Comparison of ENCODE assay signal across 22 cellular contexts in genomic region chr20:37364927-37365272, GRCh38. TPM values are rescaled to one million over a fixed set of nuclear protein-coding genes. Genes with fewer than 3 reads are reported as not detected.
DNase-seq lines count a peak whose midpoint lies in the region; ATAC-seq, FAIRE-seq and TF ChIP-seq lines count a peak whose summit lies in the region.
"Had no signal": no experiment of that assay in that cellular context is flagged by ENCODE, and none has a peak within 500 bp of the region (broad histone marks: within the 10 kb centered on the region; RNA-seq: fewer than 3 reads in every experiment).

No MANE protein-coding gene starts in this region.

- H3F3A ChIP-seq in PC-3 (ENCODE audit: low read length, unreplicated experiment): no peaks in the 10 kb centered on the region

- 96% methylated on average over 3 of the region's 3 CpGs for WGBS in HepG2 (ENCODE audit: low lambda C conversion rate)

- peaks cover 32% of the 10 kb centered on the region for H3K36me3 Mint-ChIP-seq in type B pancreatic cell
- H3K36me3 Mint-ChIP-seq: activated naive CD8-positive, alpha-beta T cell treated with anti-CD3 and anti-CD28 coated beads for 36 hours; natural killer cell had no signal

- H2AFZ ChIP-seq in PC-3 (ENCODE audit: low read length) (no peak overlapping the region), HepG2 (ENCODE audit: low read length) (no peak overlapping the region)

- H3K9me2 ChIP-seq in PC-3 (replicated peaks; ENCODE audit: low read length): no peaks in the 10 kb centered on the region

- TF ChIP-seq CTCF in PC-3 (conservative IDR thresholded peaks at IDR 0.05; ENCODE audit: low read depth, low read length) (no peak), HepG2 (CRISPR knock-in tag; IDR thresholded peaks at IDR 0.05) (peak; percentile 21), type B pancreatic cell (conservative IDR thresholded peaks at IDR 0.05) (no peak)

- H3K27me3 ChIP-seq in PC-3 (ENCODE audit: low read length): no peaks in the 10 kb centered on the region
- H3K27me3 ChIP-seq in HepG2 (ENCODE audit: control insufficient read depth in 1 of 2, insufficient read depth in 2 of 2, low read length in 2 of 2): no peaks in the 10 kb centered on the region
- H3K27me3 ChIP-seq: body of pancreas, dorsolateral prefrontal cortex, Peyer's patch, tibial nerve had no signal

- no peak for TF ChIP-seq POLR2A in HepG2 (IDR thresholded peaks at IDR 0.05; ENCODE audit: insufficient read depth in 1 of 2, low read depth in 2 of 2, low read length in 2 of 2)

- H3K27ac ChIP-seq in PC-3 (ENCODE audit: low read length) (no peak overlapping the region), HepG2 (ENCODE audit: extremely low read length, insufficient read depth, low read length) (no peak overlapping the region)
- H3K27ac ChIP-seq: body of pancreas, Peyer's patch, tibial nerve had no signal

- H3K4me1 Mint-ChIP-seq in type B pancreatic cell (ENCODE audit: unreplicated experiment): peaks cover 6% of the 10 kb centered on the region
- H3K4me1 Mint-ChIP-seq: activated naive CD8-positive, alpha-beta T cell treated with anti-CD3 and anti-CD28 coated beads for 36 hours had no signal

- H3K4me3 ChIP-seq in PC-3 (ENCODE audit: low read length) (no peak overlapping the region), HepG2 (replicated peaks in 1 of 3; ENCODE audit: insufficient read depth in 1 of 3, low read depth in 2 of 3, low read length in 3 of 3) (no peak overlapping the region)
- H3K4me3 ChIP-seq: body of pancreas, dorsolateral prefrontal cortex, lung, Peyer's patch, tibial nerve had no signal

- intact Hi-C loops in PC-3 (cut with micrococcal nuclease) (no loop called here), HepG2 (cut with micrococcal nuclease; ENCODE audit: unreplicated experiment) (no loop called here), Right ventricle myocardium superior (cut with DNase I) (no loop called here)

- CTCF ChIA-PET in PC-3 (lab: Charles Lee) (no interaction called here), HepG2 (lab: Yijun Ruan, JAX; ENCODE audit: low intra/inter-chr PET ratio, low total read pairs) (interaction anchor here (1.8 kb wide), 1 partner anchor 20 kb away, joined by 4 read pairs; no protein-coding TSS in a partner anchor)

- no peak overlapping the region for H3K4me3 Mint-ChIP-seq in type B pancreatic cell
- H3K4me3 Mint-ChIP-seq: activated CD4-positive, alpha-beta memory T cell treated with anti-CD3 and anti-CD28 coated beads, Interleukin-2, amount 10 ng/mL, durations not matched to agents 7 days and 5 days; activated naive CD8-positive, alpha-beta T cell treated with anti-CD3 and anti-CD28 coated beads for 36 hours; activated T-cell treated with anti-CD3 and anti-CD28 coated beads, Interleukin-2, amount 50 U/mL, for 4 hours; natural killer cell had no signal

- H3K27me3 Mint-ChIP-seq in type B pancreatic cell: no peaks in the 10 kb centered on the region
- H3K27me3 Mint-ChIP-seq: activated CD4-positive, alpha-beta memory T cell treated with anti-CD3 and anti-CD28 coated beads, Interleukin-2, amount 10 ng/mL, durations not matched to agents 7 days and 5 days; activated naive CD8-positive, alpha-beta T cell treated with anti-CD3 and anti-CD28 coated beads for 36 hours had no signal

- H3K9ac ChIP-seq in PC-3 (ENCODE audit: low read length) (no peak overlapping the region), HepG2 (ENCODE audit: insufficient read depth, low read depth, low read length) (no peak overlapping the region)

- ATAC-seq in PC-3 (0 out of 2 replicates have a peak, but pooled peaks have one; percentile 22), HepG2 (peak; percentile 61), Right ventricle myocardium superior (ENCODE audit: poor library complexity) (no peak)
- ATAC-seq: activated T-cell treated with anti-CD3 and anti-CD28 coated beads, Interleukin-2, amount 50 U/mL, for 4 hours; body of pancreas; natural killer cell had no signal

- no peaks in the 10 kb centered on the region for H3K9me3 Mint-ChIP-seq in type B pancreatic cell
- H3K9me3 Mint-ChIP-seq: activated CD4-positive, alpha-beta memory T cell treated with anti-CD3 and anti-CD28 coated beads, Interleukin-2, amount 10 ng/mL, durations not matched to agents 7 days and 5 days; activated T-cell treated with anti-CD3 and anti-CD28 coated beads, Interleukin-2, amount 50 U/mL, for 4 hours; natural killer cell had no signal

- H3K36me3 ChIP-seq in PC-3 (ENCODE audit: low read depth, low read length) (peaks cover 10% of the 10 kb centered on the region), HepG2 (replicated peaks in 1 of 2; ENCODE audit: control insufficient read depth in 1 of 2, insufficient read depth in 2 of 2, low read length in 2 of 2) (peaks cover 33 to 75% of the 10 kb centered on the region in 2 experiments)

- no peak overlapping the region for H3K4me2 ChIP-seq in PC-3 (ENCODE audit: low read length)
- H3K4me2 ChIP-seq in HepG2 (ENCODE audit: low read depth, low read length): no peak overlapping the region

- H3K9me3 ChIP-seq in PC-3 (ENCODE audit: low read length) (no peaks in the 10 kb centered on the region), HepG2 (ENCODE audit: low read length) (no peaks in the 10 kb centered on the region)
- H3K9me3 ChIP-seq: body of pancreas, Peyer's patch, tibial nerve had no signal

- H3K79me2 ChIP-seq in PC-3 (ENCODE audit: low read length): peaks cover 61% of the 10 kb centered on the region
- peaks cover 43% of the 10 kb centered on the region for H3K79me2 ChIP-seq in HepG2 (ENCODE audit: insufficient read depth, low read length)

- no peak for TF ChIP-seq RAD21 in HepG2 (CRISPR knock-in tag; IDR thresholded peaks at IDR 0.05)

- no peak for FAIRE-seq in HepG2 (lab: Jason Lieb, UNC)
- FAIRE-seq in frontal cortex (lab: Jason Lieb, UNC): no peak

- H3K4me1 ChIP-seq in PC-3 (ENCODE audit: insufficient read depth, low read length) (0 out of 2 replicates have a peak, but pooled peaks cover under 1% of the 10 kb centered on the region), HepG2 (ENCODE audit: insufficient read depth, low read length) (no peaks in the 10 kb centered on the region)
- H3K4me1 ChIP-seq: body of pancreas, Peyer's patch had no signal

- H3K27ac Mint-ChIP-seq in type B pancreatic cell: peak overlapping the region; percentile 40
- H3K27ac Mint-ChIP-seq: activated CD4-positive, alpha-beta memory T cell treated with anti-CD3 and anti-CD28 coated beads, Interleukin-2, amount 10 ng/mL, durations not matched to agents 7 days and 5 days; activated naive CD8-positive, alpha-beta T cell treated with anti-CD3 and anti-CD28 coated beads for 36 hours; natural killer cell had no signal

- H4K20me1 ChIP-seq in PC-3 (ENCODE audit: low read length) (peaks cover 7% of the 10 kb centered on the region; the same call in 1 of the 2 replicates), HepG2 (ENCODE audit: insufficient read depth, low read length) (peaks cover 51% of the 10 kb centered on the region)

- POLR2A ChIA-PET in PC-3 (lab: Charles Lee; ENCODE audit: unreplicated experiment): no interaction called here
- POLR2A ChIA-PET in HepG2 (lab: Yijun Ruan, JAX): interaction anchor here (1.2 kb wide), 1 partner anchor 76 kb away, joined by 3 read pairs; the partner anchor contains the start of gene MANBAL

- DNase-seq in NCI-H82 (lab: John Stamatoyannopoulos, UW): peak; percentile 49
- no peak for DNase-seq in NCI-H82 treated with DMSO at 0.1 percent for 48 hours (lab: John Stamatoyannopoulos, UW; ENCODE audit: unreplicated experiment)
- DNase-seq in PC-3: no peak
- no peak for DNase-seq in HepG2 (ENCODE audit: low spot score)
- no peak for DNase-seq in type B pancreatic cell (ENCODE audit: extremely low spot score, unreplicated experiment)
- DNase-seq in frontal cortex (ENCODE audit: low spot score in 2 of 2): no peak
- no peak for DNase-seq in Right ventricle myocardium superior
- DNase-seq in stimulated activated CD4-positive, alpha-beta T cell treated with anti-CD3 and anti-CD28 coated beads, Interleukin-15, amount 100 ng/mL, for 24 hours: no peak
- DNase-seq: activated CD4-positive, alpha-beta memory T cell treated with anti-CD3 and anti-CD28 coated beads, Interleukin-2, amount 10 ng/mL, durations not matched to agents 7 days and 5 days; activated naive CD8-positive, alpha-beta T cell treated with anti-CD3 and anti-CD28 coated beads for 36 hours; activated T-cell treated with anti-CD3 and anti-CD28 coated beads, Interleukin-2, amount 50 U/mL, for 4 hours; dorsolateral prefrontal cortex; glutamatergic neuron; natural killer cell; NCI-H2029 treated with DMSO at 0.1 percent for 48 hours; NCI-H69; stimulated activated CD4-positive, alpha-beta T cell treated with anti-CD3 and anti-CD28 coated beads, Interleukin-12 subunit alpha, Interleukin-12 subunit beta, amount 100 ng/mL, for 4 hours; stimulated activated naive CD4-positive, alpha-beta T cell had no signal

- in situ Hi-C loops in HepG2 (cut with HindIII; ENCODE audit: extremely low pct_ligation_motif_present, low pct_unique_long_range_greater_than_20kb): no loop called here

- BruUV-seq in PC-3 (replicated peaks; lab: Mats Ljungman, UMichigan) (no TSS peak), HepG2 (replicated peaks; lab: Mats Ljungman, UMichigan) (no TSS peak)

- TF ChIP-seq EP300 in HepG2 (IDR thresholded peaks at IDR 0.05; ENCODE audit: low read depth in 2 of 2, low read length in 2 of 2) (no peak), HepG2 (CRISPR knock-in tag; IDR thresholded peaks at IDR 0.05; ENCODE audit: borderline replicate concordance) (no peak)

RNA-seq across cellular contexts. Expression of gene SRC, which starts 19.0 kb away (rescaled TPM):
- total RNA-seq in PC-3 (2014; rRNA removed) (55.6 and 82.1 TPM in 2 replicates), HepG2 (2016; rRNA removed; fragmentation: Illumina TruSeq; extraction: Trizol) (54.7 and 59.7 TPM in 2 replicates), type B pancreatic cell (ENCODE audit: low replicate concordance) (56.0 and 70.3 TPM in 2 replicates), frontal cortex (20.8 TPM), Right ventricle myocardium superior (6.7 TPM)
- total RNA-seq in HepG2 (2016; cell fraction: cytosol; rRNA removed; fragmentation: Illumina TruSeq; extraction: Trizol; ENCODE audit: low read depth): 18.4 and 21.0 TPM in 2 replicates
- 48.2 and 56.8 TPM in 2 replicates for total RNA-seq in HepG2 (2016; cell fraction: insoluble cytoplasmic fraction; rRNA removed; fragmentation: Illumina TruSeq; extraction: Trizol)
- total RNA-seq in HepG2 (2016; cell fraction: membrane; rRNA removed; fragmentation: Illumina TruSeq; extraction: Trizol): 25.3 and 30.3 TPM in 2 replicates
- total RNA-seq in HepG2 (2016; cell fraction: nucleus; rRNA removed; fragmentation: Illumina TruSeq; extraction: Trizol): 60.1 and 65.6 TPM in 2 replicates
- 192 and 229 TPM in 2 replicates for polyA plus RNA-seq in HepG2 (2011; rRNA removed)
- 97.4 and 112 TPM in 2 replicates for polyA plus RNA-seq in HepG2 (2011; cell fraction: cytosol; rRNA removed)
- 448 and 459 TPM in 2 replicates for polyA plus RNA-seq in HepG2 (2011; cell fraction: nucleus; rRNA removed)
- 148 and 158 TPM in 2 replicates for polyA plus RNA-seq in HepG2 (2012)
- 3.4 and 4.0 TPM in 2 replicates for polyA plus RNA-seq in HepG2 (2016; cell fraction: cytosol; fragmentation: Illumina TruSeq; extraction: Trizol; ENCODE audit: low read depth)
- polyA plus RNA-seq in HepG2 (2016; cell fraction: insoluble cytoplasmic fraction; fragmentation: Illumina TruSeq; extraction: Trizol; ENCODE audit: low read depth): 43.5 and 52.9 TPM in 2 replicates
- 13.5 and 16.0 TPM in 2 replicates for polyA plus RNA-seq in HepG2 (2016; cell fraction: membrane; fragmentation: Illumina TruSeq; extraction: Trizol; ENCODE audit: low read depth)
- polyA plus RNA-seq in HepG2 (2016; cell fraction: nucleus; fragmentation: Illumina TruSeq; extraction: Trizol; ENCODE audit: insufficient read depth, low read depth): 92.1 and 101 TPM in 2 replicates
- 0.87 and 280 TPM in 2 replicates for polyA minus RNA-seq in HepG2 (2011; rRNA and poly(A)+ RNA removed; ENCODE audit: low replicate concordance)
- polyA minus RNA-seq in HepG2 (2011; cell fraction: cytosol; rRNA and poly(A)+ RNA removed): 92.5 and 127 TPM in 2 replicates
- 209 and 267 TPM in 2 replicates for polyA minus RNA-seq in HepG2 (2011; cell fraction: nucleus; rRNA and poly(A)+ RNA removed)
